In the genomic region with DNA sequence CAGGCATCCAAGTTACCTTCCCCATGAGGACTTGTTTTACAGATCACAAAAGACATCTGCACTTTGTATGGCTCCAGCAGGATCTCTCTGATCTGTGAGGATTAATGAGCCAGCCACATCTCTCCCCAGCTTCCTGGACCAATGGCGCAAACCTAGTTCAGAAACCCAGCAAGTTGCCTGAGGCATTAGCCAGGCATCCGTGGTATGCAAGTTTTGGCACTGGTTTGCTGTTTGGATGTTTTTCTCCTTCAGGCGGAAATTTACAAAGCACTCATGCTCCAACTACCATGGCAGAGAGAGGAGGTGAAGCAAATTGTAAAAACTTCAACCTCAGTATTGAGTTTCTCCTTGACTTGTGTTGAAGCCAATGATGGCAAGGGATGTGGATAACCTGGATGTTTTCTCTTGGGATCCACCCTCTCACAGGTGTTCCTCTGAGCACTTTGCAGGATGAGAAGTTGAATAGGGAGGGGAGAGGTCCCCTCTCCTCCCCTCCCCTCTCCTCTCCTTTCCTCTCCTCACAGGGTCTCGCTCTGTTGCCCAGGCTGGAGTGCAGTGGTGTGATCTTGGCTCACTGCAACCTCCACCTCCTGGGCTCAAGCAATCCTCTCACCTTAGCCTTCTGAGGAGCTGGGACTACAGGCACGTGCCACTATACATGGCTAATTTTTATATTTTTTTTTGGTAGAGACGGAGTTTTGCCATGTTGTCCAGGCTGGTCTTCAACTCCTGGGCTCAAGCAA, we compare ENCODE assay signal across 2 cellular contexts.
A peak's percentile ranks its signal among the peaks of the same experiment; 100 is the strongest.
TF ChIP-seq lines count a peak whose summit lies in the region.

No MANE protein-coding gene starts in this region.

TF ChIP-seq in Ishikawa, 13 proteins besides CTCF, POLR2A, EP300 and RAD21:
- TF ChIP-seq, protein P1, sequence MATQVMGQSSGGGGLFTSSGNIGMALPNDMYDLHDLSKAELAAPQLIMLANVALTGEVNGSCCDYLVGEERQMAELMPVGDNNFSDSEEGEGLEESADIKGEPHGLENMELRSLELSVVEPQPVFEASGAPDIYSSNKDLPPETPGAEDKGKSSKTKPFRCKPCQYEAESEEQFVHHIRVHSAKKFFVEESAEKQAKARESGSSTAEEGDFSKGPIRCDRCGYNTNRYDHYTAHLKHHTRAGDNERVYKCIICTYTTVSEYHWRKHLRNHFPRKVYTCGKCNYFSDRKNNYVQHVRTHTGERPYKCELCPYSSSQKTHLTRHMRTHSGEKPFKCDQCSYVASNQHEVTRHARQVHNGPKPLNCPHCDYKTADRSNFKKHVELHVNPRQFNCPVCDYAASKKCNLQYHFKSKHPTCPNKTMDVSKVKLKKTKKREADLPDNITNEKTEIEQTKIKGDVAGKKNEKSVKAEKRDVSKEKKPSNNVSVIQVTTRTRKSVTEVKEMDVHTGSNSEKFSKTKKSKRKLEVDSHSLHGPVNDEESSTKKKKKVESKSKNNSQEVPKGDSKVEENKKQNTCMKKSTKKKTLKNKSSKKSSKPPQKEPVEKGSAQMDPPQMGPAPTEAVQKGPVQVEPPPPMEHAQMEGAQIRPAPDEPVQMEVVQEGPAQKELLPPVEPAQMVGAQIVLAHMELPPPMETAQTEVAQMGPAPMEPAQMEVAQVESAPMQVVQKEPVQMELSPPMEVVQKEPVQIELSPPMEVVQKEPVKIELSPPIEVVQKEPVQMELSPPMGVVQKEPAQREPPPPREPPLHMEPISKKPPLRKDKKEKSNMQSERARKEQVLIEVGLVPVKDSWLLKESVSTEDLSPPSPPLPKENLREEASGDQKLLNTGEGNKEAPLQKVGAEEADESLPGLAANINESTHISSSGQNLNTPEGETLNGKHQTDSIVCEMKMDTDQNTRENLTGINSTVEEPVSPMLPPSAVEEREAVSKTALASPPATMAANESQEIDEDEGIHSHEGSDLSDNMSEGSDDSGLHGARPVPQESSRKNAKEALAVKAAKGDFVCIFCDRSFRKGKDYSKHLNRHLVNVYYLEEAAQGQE (IDR thresholded peaks at IDR 0.05; ENCODE audit: low read depth): no peak
- peak; percentile 41; the same call in 1 of the 2 replicates for TF ChIP-seq CEBPB (IDR thresholded peaks at IDR 0.05)
- TF ChIP-seq, protein P2, sequence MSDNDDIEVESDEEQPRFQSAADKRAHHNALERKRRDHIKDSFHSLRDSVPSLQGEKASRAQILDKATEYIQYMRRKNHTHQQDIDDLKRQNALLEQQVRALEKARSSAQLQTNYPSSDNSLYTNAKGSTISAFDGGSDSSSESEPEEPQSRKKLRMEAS (IDR thresholded peaks at IDR 0.05): peak; percentile 69
- TF ChIP-seq NFIC (IDR thresholded peaks at IDR 0.05): peak; percentile 98
- TF ChIP-seq, protein P3, sequence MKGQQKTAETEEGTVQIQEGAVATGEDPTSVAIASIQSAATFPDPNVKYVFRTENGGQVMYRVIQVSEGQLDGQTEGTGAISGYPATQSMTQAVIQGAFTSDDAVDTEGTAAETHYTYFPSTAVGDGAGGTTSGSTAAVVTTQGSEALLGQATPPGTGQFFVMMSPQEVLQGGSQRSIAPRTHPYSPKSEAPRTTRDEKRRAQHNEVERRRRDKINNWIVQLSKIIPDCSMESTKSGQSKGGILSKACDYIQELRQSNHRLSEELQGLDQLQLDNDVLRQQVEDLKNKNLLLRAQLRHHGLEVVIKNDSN (IDR thresholded peaks at IDR 0.05): no peak
- TF ChIP-seq CREB1 (IDR thresholded peaks at IDR 0.05; ENCODE audit: low read depth): no peak
- TF ChIP-seq TEAD4 (IDR thresholded peaks at IDR 0.05): peak; percentile 99
- no peak for TF ChIP-seq ZBTB7A (IDR thresholded peaks at IDR 0.05; ENCODE audit: low read depth)
- peak; percentile 84 for TF ChIP-seq TCF12 (IDR thresholded peaks at IDR 0.05; ENCODE audit: low read depth)
- TF ChIP-seq FOXM1 (IDR thresholded peaks at IDR 0.05; ENCODE audit: borderline replicate concordance, low read depth): 0 out of 2 replicates have a peak, but pooled peaks have one; percentile 16
- TF ChIP-seq TAF1 (IDR thresholded peaks at IDR 0.05; ENCODE audit: low read depth): no peak
- peak; percentile 69 for TF ChIP-seq YY1 (IDR thresholded peaks at IDR 0.05; ENCODE audit: low read depth)

TF ChIP-seq in K562, 482 proteins besides CTCF, POLR2A, EP300 and RAD21 (continued from another document):
- TF ChIP-seq, protein P4, sequence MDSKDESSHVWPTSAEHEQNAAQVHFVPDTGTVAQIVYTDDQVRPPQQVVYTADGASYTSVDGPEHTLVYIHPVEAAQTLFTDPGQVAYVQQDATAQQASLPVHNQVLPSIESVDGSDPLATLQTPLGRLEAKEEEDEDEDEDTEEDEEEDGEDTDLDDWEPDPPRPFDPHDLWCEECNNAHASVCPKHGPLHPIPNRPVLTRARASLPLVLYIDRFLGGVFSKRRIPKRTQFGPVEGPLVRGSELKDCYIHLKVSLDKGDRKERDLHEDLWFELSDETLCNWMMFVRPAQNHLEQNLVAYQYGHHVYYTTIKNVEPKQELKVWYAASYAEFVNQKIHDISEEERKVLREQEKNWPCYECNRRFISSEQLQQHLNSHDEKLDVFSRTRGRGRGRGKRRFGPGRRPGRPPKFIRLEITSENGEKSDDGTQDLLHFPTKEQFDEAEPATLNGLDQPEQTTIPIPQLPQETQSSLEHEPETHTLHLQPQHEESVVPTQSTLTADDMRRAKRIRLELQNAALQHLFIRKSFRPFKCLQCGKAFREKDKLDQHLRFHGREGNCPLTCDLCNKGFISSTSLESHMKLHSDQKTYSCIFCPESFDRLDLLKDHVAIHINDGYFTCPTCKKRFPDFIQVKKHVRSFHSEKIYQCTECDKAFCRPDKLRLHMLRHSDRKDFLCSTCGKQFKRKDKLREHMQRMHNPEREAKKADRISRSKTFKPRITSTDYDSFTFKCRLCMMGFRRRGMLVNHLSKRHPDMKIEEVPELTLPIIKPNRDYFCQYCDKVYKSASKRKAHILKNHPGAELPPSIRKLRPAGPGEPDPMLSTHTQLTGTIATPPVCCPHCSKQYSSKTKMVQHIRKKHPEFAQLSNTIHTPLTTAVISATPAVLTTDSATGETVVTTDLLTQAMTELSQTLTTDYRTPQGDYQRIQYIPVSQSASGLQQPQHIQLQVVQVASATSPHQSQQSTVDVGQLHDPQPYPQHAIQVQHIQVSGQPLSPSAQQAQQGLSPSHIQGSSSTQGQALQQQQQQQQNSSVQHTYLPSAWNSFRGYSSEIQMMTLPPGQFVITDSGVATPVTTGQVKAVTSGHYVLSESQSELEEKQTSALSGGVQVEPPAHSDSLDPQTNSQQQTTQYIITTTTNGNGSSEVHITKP (IDR thresholded peaks at IDR 0.05; ENCODE audit: partially characterized antibody): peak; percentile 6
- TF ChIP-seq ZNF121 (CRISPR knock-in tag; conservative IDR thresholded peaks at IDR 0.05): peak; percentile 24; the same call in 1 of the 2 replicates
- TF ChIP-seq, protein P5, sequence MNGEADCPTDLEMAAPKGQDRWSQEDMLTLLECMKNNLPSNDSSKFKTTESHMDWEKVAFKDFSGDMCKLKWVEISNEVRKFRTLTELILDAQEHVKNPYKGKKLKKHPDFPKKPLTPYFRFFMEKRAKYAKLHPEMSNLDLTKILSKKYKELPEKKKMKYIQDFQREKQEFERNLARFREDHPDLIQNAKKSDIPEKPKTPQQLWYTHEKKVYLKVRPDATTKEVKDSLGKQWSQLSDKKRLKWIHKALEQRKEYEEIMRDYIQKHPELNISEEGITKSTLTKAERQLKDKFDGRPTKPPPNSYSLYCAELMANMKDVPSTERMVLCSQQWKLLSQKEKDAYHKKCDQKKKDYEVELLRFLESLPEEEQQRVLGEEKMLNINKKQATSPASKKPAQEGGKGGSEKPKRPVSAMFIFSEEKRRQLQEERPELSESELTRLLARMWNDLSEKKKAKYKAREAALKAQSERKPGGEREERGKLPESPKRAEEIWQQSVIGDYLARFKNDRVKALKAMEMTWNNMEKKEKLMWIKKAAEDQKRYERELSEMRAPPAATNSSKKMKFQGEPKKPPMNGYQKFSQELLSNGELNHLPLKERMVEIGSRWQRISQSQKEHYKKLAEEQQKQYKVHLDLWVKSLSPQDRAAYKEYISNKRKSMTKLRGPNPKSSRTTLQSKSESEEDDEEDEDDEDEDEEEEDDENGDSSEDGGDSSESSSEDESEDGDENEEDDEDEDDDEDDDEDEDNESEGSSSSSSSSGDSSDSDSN (IDR thresholded peaks at IDR 0.05; ENCODE audit: borderline replicate concordance in 1 of 2, low read depth in 2 of 2, low read length in 2 of 2): no peak
